ENCODE assay signal across 13 cellular contexts in the genomic region with DNA sequence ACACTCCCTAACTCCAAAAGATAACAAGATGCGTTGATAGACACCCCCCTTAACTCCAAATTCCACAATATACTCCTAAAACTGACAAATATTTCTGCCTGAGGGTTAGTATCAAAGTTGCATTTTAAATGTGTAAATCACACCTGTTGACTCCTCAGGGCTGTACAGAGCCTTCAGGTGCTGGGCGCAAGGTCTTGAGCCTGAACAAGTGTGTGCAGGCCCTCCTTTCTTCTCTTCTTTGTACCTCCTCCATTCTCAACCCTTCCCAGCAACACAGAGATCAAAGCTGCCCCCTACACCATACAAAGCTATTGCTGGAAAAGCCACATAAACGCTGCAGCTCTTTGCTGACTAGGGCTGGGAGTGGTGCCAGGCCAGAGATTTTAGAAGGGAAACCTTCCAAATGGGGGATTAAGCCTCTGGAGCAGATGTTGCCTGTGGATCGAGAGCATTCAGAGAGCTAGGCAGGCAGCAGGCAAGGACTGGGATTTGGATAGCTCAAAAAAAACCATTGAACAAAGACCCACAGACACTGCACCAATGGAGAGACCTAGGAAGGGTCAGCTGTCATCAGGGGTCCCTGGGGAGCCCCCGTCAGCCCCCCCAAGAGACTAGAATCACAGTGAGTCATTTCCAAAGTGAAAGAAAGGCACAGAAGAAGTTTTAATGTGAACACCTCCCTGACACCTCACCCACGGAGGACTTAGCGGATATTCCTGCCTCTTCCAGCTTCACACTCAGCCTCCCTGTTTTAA. TPM values are rescaled to one million over a fixed set of nuclear protein-coding genes. Genes with fewer than 3 reads are reported as not detected.
A peak's percentile ranks its signal among the peaks of the same experiment; 100 is the strongest.
DNase-seq lines count a peak whose midpoint lies in the region; ATAC-seq and TF ChIP-seq lines count a peak whose summit lies in the region.
"Had no signal": no experiment of that assay in that cellular context is flagged by ENCODE, and none has a peak within 500 bp of the region (broad histone marks: within the 10 kb centered on the region; RNA-seq: fewer than 3 reads in every experiment).

No MANE protein-coding gene starts in this region.

- 23 to 31% methylated on average over 7 of the region's 7 CpGs for whole genome bisulfite sequencing in lower leg skin, 2 donors

- POLR2A ChIA-PET in RWPE1 (lab: Yijun Ruan, JAX; ENCODE audit: low non-redundant PET): no interaction called here

- no peaks in the 10 kb centered on the region for H3K9me3 ChIP-seq in skeletal muscle satellite cell (replicated peaks; ENCODE audit: low read length)

- H3K36me3 ChIP-seq in skeletal muscle satellite cell (ENCODE audit: insufficient read depth, low read length): no peaks in the 10 kb centered on the region

- peak overlapping the region; percentile 34 for H3K4me2 ChIP-seq in skeletal muscle satellite cell (ENCODE audit: low read length)

- H3K27me3 ChIP-seq in foreskin keratinocyte: no peaks in the 10 kb centered on the region
- peaks cover 23% of the 10 kb centered on the region for H3K27me3 ChIP-seq in skeletal muscle satellite cell (ENCODE audit: control insufficient read depth, insufficient read depth, low read length)

- H3K4me3 ChIP-seq in skeletal muscle satellite cell (ENCODE audit: low read length) (no peak overlapping the region), lower leg skin (ENCODE audit: low read depth, poor library complexity, severe bottlenecking) (no peak overlapping the region)
- H3K4me3 ChIP-seq: lung had no signal

- DNase-seq in GM03348 (ENCODE audit: low spot score) (peak; percentile 73), RWPE1 (ENCODE audit: low spot score) (no peak), foreskin keratinocyte (peak; percentile 80 to 89), Ammon's horn (ENCODE audit: low spot score) (no peak), COLO829 (ENCODE audit: low spot score) (no peak), lower leg skin (ENCODE audit: low spot score in 2 of 2) (no peak), LoVo (ENCODE audit: low spot score) (no peak)
- DNase-seq: activated CD4-positive, alpha-beta T cell treated with anti-CD3 and anti-CD28 coated beads, Interleukin-2, amount 10 ng/mL, durations not matched to agents 7 days and 5 days; central memory CD4-positive, alpha-beta T cell; DMS153; NCI-H1930 had no signal

- peak; percentile 83 for ATAC-seq in foreskin keratinocyte

- H3K4me1 ChIP-seq in foreskin keratinocyte: peaks cover 8% of the 10 kb centered on the region
- H3K4me1 ChIP-seq in skeletal muscle satellite cell (ENCODE audit: control insufficient read depth, insufficient read depth, low read length): no peaks in the 10 kb centered on the region

- TF ChIP-seq CTCF in RWPE1 (conservative IDR thresholded peaks at IDR 0.05; ENCODE audit: low read depth): no peak
- TF ChIP-seq CTCF in foreskin keratinocyte (conservative IDR thresholded peaks at IDR 0.05): no peak
- TF ChIP-seq CTCF in lower leg skin (IDR thresholded peaks at IDR 0.05): no peak

- CTCF ChIA-PET in RWPE1 (lab: Yijun Ruan, JAX): interaction anchor here (0.8 to 1.0 kb wide), 2 partner anchors 8 to 134 kb away, joined by 3 to 4 read pairs; no protein-coding TSS in a partner anchor

- no peak for TF ChIP-seq POLR2A in lower leg skin (IDR thresholded peaks at IDR 0.05)

- H3K9ac ChIP-seq in skeletal muscle satellite cell (ENCODE audit: low read depth, low read length): no peak overlapping the region

- intact Hi-C loops in lower leg skin (cut with DNase I; ENCODE audit: low total_unique reads): no loop called here

- H3K27ac ChIP-seq in RWPE1 (peak overlapping the region; percentile 77), foreskin keratinocyte (no peak overlapping the region)

RNA-seq across cellular contexts. Expression of a gene that starts 18.3 kb away (rescaled TPM):
- total RNA-seq in foreskin keratinocyte (14.5 and 17.4 TPM in 2 replicates), lower leg skin (10 to 100 TPM; 35.5 to 56.7 (median 51.0) TPM)
- 5.4 and 5.9 TPM in 2 replicates for polyA plus RNA-seq in foreskin keratinocyte
- total RNA-seq in skeletal muscle satellite cell (2012; rRNA removed): 5.5 and 6.3 TPM in 2 replicates

RNA-seq across cellular contexts. Expression of a gene that starts 18.4 kb away (rescaled TPM):
- total RNA-seq in foreskin keratinocyte (not detected in 2 replicates), lower leg skin (under 1 TPM in 2 of 4 donors, not detected in 2; 0.12 to 0.19 TPM)
- polyA plus RNA-seq in foreskin keratinocyte: not detected in 2 replicates
- total RNA-seq in skeletal muscle satellite cell (2012; rRNA removed): not detected in 2 replicates
- total RNA-seq: activated CD4-positive, alpha-beta T cell treated with anti-CD3 and anti-CD28 coated beads, Interleukin-2, amount 10 ng/mL, durations not matched to agents 7 days and 5 days; lung had no signal

Comparison
In these comparisons a context has a peak if more than half of its experiments do, and no peak if none do; other contexts are left out.
1. DNase-seq: peak in GM03348 (single experiment) and foreskin keratinocyte (2 of 2); none in RWPE1 (single experiment), Ammon's horn (single experiment), COLO829 (single experiment), lower leg skin (0 of 2) and LoVo (single experiment).